13 cellular contexts compared by ENCODE assay signal in the genomic region with DNA sequence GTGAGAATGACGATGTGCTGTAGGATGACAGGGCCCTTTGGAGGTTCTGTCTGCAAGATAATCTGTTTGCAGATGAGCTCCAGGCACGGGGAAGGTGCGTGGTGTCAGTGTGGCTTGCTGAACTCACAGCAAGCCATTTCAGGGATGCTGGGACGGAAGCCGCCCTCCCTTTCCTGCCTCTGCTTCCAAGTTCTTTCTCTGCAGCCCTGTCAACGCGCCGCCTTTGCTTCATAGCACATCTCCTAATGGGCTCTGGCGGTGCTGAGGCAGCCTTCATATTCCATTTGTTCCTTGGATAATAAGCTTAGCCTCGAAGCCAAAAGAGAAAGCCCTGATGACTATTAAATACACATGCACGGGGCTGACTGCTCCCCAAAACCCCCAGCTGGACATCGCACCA.
DNase-seq lines count a peak whose midpoint lies in the region; ATAC-seq and TF ChIP-seq lines count a peak whose summit lies in the region.
"Had no signal": no experiment of that assay in that cellular context is flagged by ENCODE, and none has a peak within 500 bp of the region (broad histone marks: within the 10 kb centered on the region; RNA-seq: fewer than 3 reads in every experiment).

No MANE protein-coding gene starts in this region.

- H3K36me3 Mint-ChIP-seq in activated T-helper 17 cell treated with anti-CD3 and anti-CD28 coated beads, Interleukin-2, amount 50 U/mL, for 72 hours (ENCODE audit: low read depth), result peaks cover 5% of the 10 kb centered on the region

- DNase-seq in G401 (ENCODE audit: low spot score), result peak; percentile 82
- DNase-seq in heart left ventricle, result peak in 3 of 5 donors; percentile 47 to 66 (median 52)
- peak; percentile 24 for DNase-seq in occipital lobe (lab: John Stamatoyannopoulos, UW)
- no peak for DNase-seq in SIG-M5 (lab: John Stamatoyannopoulos, UW)
- no peak for DNase-seq in NOMO-1 treated with dmso at 0.1 percent for 144 hours (lab: John Stamatoyannopoulos, UW; ENCODE audit: unreplicated experiment)
- DNase-seq: EL, H9, NCI-H1048, NCI-H1694, NCI-H2171, NCI-H510A had no signal

- no peak for ATAC-seq in activated T-helper 17 cell treated with anti-CD3 and anti-CD28 coated beads, Interleukin-2, amount 50 U/mL, for 72 hours (replicated peaks)
- no peak for ATAC-seq in heart left ventricle
- no peak for ATAC-seq in GM18870 (IDR thresholded peaks at IDR 0.05; ENCODE audit: unreplicated experiment)

- H3K27me3 ChIP-seq in heart left ventricle, result no peaks in the 10 kb centered on the region

- WGBS in heart left ventricle, 4 donors, result 37 to 41% (median 39%) methylated on average over 12 of the region's 12 CpGs

- H3K4me1 ChIP-seq in heart left ventricle, result peaks cover 0 to 77% (median 45%) of the 10 kb centered on the region in 12 donors

- peak overlapping the region in 9 of 12 donors; percentile 5 to 61 (median 47) for H3K27ac ChIP-seq in heart left ventricle

- no peak overlapping the region for H3K4me3 Mint-ChIP-seq in activated T-helper 17 cell treated with anti-CD3 and anti-CD28 coated beads, Interleukin-2, amount 50 U/mL, for 72 hours
- H3K4me3 Mint-ChIP-seq: H9 had no signal

- TF ChIP-seq CTCF in heart left ventricle (IDR thresholded peaks at IDR 0.05), result no peak

- in situ Hi-C loops in G401 (cut with HindIII; ENCODE audit: low sequenced_read_pairs), result loop anchor here (5.0 kb wide), 1 partner anchor 49 kb away; no protein-coding TSS in a partner anchor

- no peak overlapping the region for H3K4me3 ChIP-seq in heart left ventricle

- H3K27ac Mint-ChIP-seq in activated T-helper 17 cell treated with anti-CD3 and anti-CD28 coated beads, Interleukin-2, amount 50 U/mL, for 72 hours, result peak overlapping the region; percentile 76
- H3K27ac Mint-ChIP-seq: H9 had no signal

- no peaks in the 10 kb centered on the region for H3K36me3 ChIP-seq in heart left ventricle

- H3K9me3 ChIP-seq in heart left ventricle, result no peaks in the 10 kb centered on the region

- no peak for TF ChIP-seq POLR2A in heart left ventricle (IDR thresholded peaks at IDR 0.05)

- no peaks in the 10 kb centered on the region for H3K9me3 Mint-ChIP-seq in activated T-helper 17 cell treated with anti-CD3 and anti-CD28 coated beads, Interleukin-2, amount 50 U/mL, for 72 hours
- H3K9me3 Mint-ChIP-seq: H9 had no signal

- H3K4me1 Mint-ChIP-seq in activated T-helper 17 cell treated with anti-CD3 and anti-CD28 coated beads, Interleukin-2, amount 50 U/mL, for 72 hours, result peaks cover 34% of the 10 kb centered on the region

- intact Hi-C loops in heart left ventricle (cut with DNase I), result loop anchor here in 6 of 10 donors (10.0 kb wide), 2 partner anchors 127 to 207 kb away; partner anchors contain the start of genes ADAM17 (in 4 of the 6) and YWHAQ (in 3 of the 6)

- H3K27me3 Mint-ChIP-seq in activated T-helper 17 cell treated with anti-CD3 and anti-CD28 coated beads, Interleukin-2, amount 50 U/mL, for 72 hours, result no peaks in the 10 kb centered on the region

Comparison
In these comparisons a context has a peak if more than half of its experiments do, and no peak if none do; other contexts are left out.
1. DNase-seq: peak in G401 (single experiment), heart left ventricle (3 of 5) and occipital lobe (single experiment); none in SIG-M5 (single experiment) and NOMO-1 treated with dmso at 0.1 percent for 144 hours (single experiment).